In genomic region chr3:128749035-128749434, GRCh38 we compare ENCODE assay signal across 20 cellular contexts. TPM values are rescaled to one million over a fixed set of nuclear protein-coding genes. Genes with fewer than 3 reads are reported as not detected.
DNase-seq lines count a peak whose midpoint lies in the region; ATAC-seq and TF ChIP-seq lines count a peak whose summit lies in the region.
"Had no signal": no experiment of that assay in that cellular context is flagged by ENCODE, and none has a peak within 500 bp of the region (broad histone marks: within the 10 kb centered on the region; RNA-seq: fewer than 3 reads in every experiment).

No MANE protein-coding gene starts in this region.

- H3K9me3 ChIP-seq in right cardiac atrium (ENCODE audit: control insufficient read depth, low read length) (no peaks in the 10 kb centered on the region), right atrium auricular region (no peaks in the 10 kb centered on the region), neutrophil (no peaks in the 10 kb centered on the region)

- DNase-seq in right cardiac atrium (no peak), right atrium auricular region (ENCODE audit: low spot score) (no peak), coronary artery (ENCODE audit: low spot score) (no peak), GOT3 (lab: John Stamatoyannopoulos, UW) (no peak), foreskin keratinocyte (no peak)
- DNase-seq in activated CD8-positive, alpha-beta memory T cell treated with anti-CD3 and anti-CD28 coated beads for 24 hours: no peak
- DNase-seq: CD8-positive, alpha-beta T cell; DMS53; EL; MV-4-11; NCI-H1417; NCI-H187 treated with DMSO at 0.1 percent for 48 hours; NCI-H2227 treated with DMSO at 0.1 percent for 48 hours; NCI-H510A treated with DMSO at 0.1 percent for 48 hours; NCI-H774; SHP77 treated with DMSO at 0.1 percent for 48 hours had no signal

- TF ChIP-seq CTCF in right atrium auricular region (IDR thresholded peaks at IDR 0.05): no peak
- TF ChIP-seq CTCF in coronary artery (IDR thresholded peaks at IDR 0.05): no peak
- TF ChIP-seq CTCF in neutrophil (IDR thresholded peaks at IDR 0.05): no peak
- no peak for TF ChIP-seq CTCF in foreskin keratinocyte (conservative IDR thresholded peaks at IDR 0.05)

- H3K36me3 ChIP-seq in right atrium auricular region: peaks cover 5% of the 10 kb centered on the region
- H3K36me3 ChIP-seq in neutrophil: peaks cover 7% of the 10 kb centered on the region

- ATAC-seq in right cardiac atrium (peak; percentile 14 to 31), SK-N-SH treated with all-trans-retinoic acid at 6 μM for 48 hours (no peak), foreskin keratinocyte (no peak)
- ATAC-seq: CD8-positive, alpha-beta T cell; GM12878 had no signal

- H3K27ac ChIP-seq in right cardiac atrium (ENCODE audit: low read length): peak overlapping the region; percentile 13
- H3K27ac ChIP-seq in right atrium auricular region: no peak overlapping the region
- H3K27ac ChIP-seq in coronary artery: no peak overlapping the region
- H3K27ac ChIP-seq in neutrophil: peak overlapping the region; percentile 71
- H3K27ac ChIP-seq in foreskin keratinocyte: no peak overlapping the region
- H3K27ac ChIP-seq: KMS-11 had no signal

- H3K27me3 ChIP-seq in right cardiac atrium (ENCODE audit: control insufficient read depth, insufficient read depth) (no peaks in the 10 kb centered on the region), right atrium auricular region (no peaks in the 10 kb centered on the region), neutrophil (no peaks in the 10 kb centered on the region), foreskin keratinocyte (no peaks in the 10 kb centered on the region)

- intact Hi-C loops in right cardiac atrium (cut with DNase I): no loop called here

- H3K4me3 ChIP-seq in right cardiac atrium (ENCODE audit: low read length) (no peak overlapping the region), right atrium auricular region (no peak overlapping the region), coronary artery (peak overlapping the region; percentile 2), neutrophil (ENCODE audit: low read depth in 1 of 2, low read length in 1 of 2) (no peak overlapping the region)
- H3K4me3 ChIP-seq: GM12878 had no signal

- H3K4me1 ChIP-seq in right cardiac atrium (ENCODE audit: control insufficient read depth, insufficient read depth, low read length) (peaks cover 17% of the 10 kb centered on the region), right atrium auricular region (peaks cover 0 to 39% of the 10 kb centered on the region in 2 donors), neutrophil (ENCODE audit: control insufficient read depth in 1 of 2, insufficient read depth in 1 of 2, low read depth in 1 of 2, low read length in 1 of 2) (peaks cover 36 to 64% of the 10 kb centered on the region in 2 experiments), foreskin keratinocyte (no peaks in the 10 kb centered on the region)

TF ChIP-seq in SK-N-SH treated with all-trans-retinoic acid at 6 μM for 48 hours, 23 proteins besides CTCF, POLR2A, EP300 and RAD21 (continues in another document):
- TF ChIP-seq POU6F1 (CRISPR knock-in tag; IDR thresholded peaks at IDR 0.05; ENCODE audit: borderline replicate concordance, low read depth): no peak
- no peak for TF ChIP-seq ISL1 (CRISPR knock-in tag; IDR thresholded peaks at IDR 0.05)
- TF ChIP-seq GLIS3 (CRISPR knock-in tag; IDR thresholded peaks at IDR 0.05): no peak
- TF ChIP-seq PPARA (CRISPR knock-in tag; IDR thresholded peaks at IDR 0.05; ENCODE audit: borderline replicate concordance): no peak
- no peak for TF ChIP-seq ZFP3 (CRISPR knock-in tag; IDR thresholded peaks at IDR 0.05)
- no peak for TF ChIP-seq BACH2 (CRISPR knock-in tag; IDR thresholded peaks at IDR 0.05; ENCODE audit: borderline replicate concordance)
- TF ChIP-seq ZNF70 (CRISPR knock-in tag; IDR thresholded peaks at IDR 0.05): no peak
- no peak for TF ChIP-seq TSHZ2 (CRISPR knock-in tag; IDR thresholded peaks at IDR 0.05)
- no peak for TF ChIP-seq CSRNP3 (CRISPR knock-in tag; IDR thresholded peaks at IDR 0.05)
- no peak for TF ChIP-seq TCF4 (CRISPR knock-in tag; IDR thresholded peaks at IDR 0.05; ENCODE audit: borderline replicate concordance)
- TF ChIP-seq ESRRG (CRISPR knock-in tag; IDR thresholded peaks at IDR 0.05): no peak
- no peak for TF ChIP-seq CREB5 (CRISPR knock-in tag; IDR thresholded peaks at IDR 0.05; ENCODE audit: low read depth)
- no peak for TF ChIP-seq ZC3H10 (CRISPR knock-in tag; IDR thresholded peaks at IDR 0.05)
- no peak for TF ChIP-seq PATZ1 (CRISPR knock-in tag; IDR thresholded peaks at IDR 0.05; ENCODE audit: borderline replicate concordance)
- TF ChIP-seq RARB (CRISPR knock-in tag; IDR thresholded peaks at IDR 0.05): no peak

RNA-seq across cellular contexts. Expression of gene RAB7A, which starts 23.1 kb away (rescaled TPM):
- total RNA-seq in right cardiac atrium (100 to 1,000 TPM; 228 to 242 (median 238) TPM), right atrium auricular region (100 to 1,000 TPM; 123 to 135 TPM), foreskin keratinocyte (151 and 168 TPM in 2 replicates)
- polyA plus RNA-seq in right cardiac atrium (192 TPM), foreskin keratinocyte (196 and 232 TPM in 2 replicates)

Comparison
In these comparisons a context has a peak if more than half of its experiments do, and no peak if none do; other contexts are left out.
1. H3K27ac ChIP-seq: peak in right cardiac atrium (single experiment) and neutrophil (single experiment); none in right atrium auricular region (0 of 2), coronary artery (0 of 2) and foreskin keratinocyte (single experiment).
2. ATAC-seq: peak in right cardiac atrium (2 of 2); none in SK-N-SH treated with all-trans-retinoic acid at 6 μM for 48 hours (single experiment) and foreskin keratinocyte (single experiment).